17 cellular contexts compared by ENCODE assay signal in genomic region chr12:95545731-95546490, GRCh38. TPM values are rescaled to one million over a fixed set of nuclear protein-coding genes. Genes with fewer than 3 reads are reported as not detected.
DNase-seq lines count a peak whose midpoint lies in the region; ATAC-seq and TF ChIP-seq lines count a peak whose summit lies in the region.
"Had no signal": no experiment of that assay in that cellular context is flagged by ENCODE, and none has a peak within 500 bp of the region (broad histone marks: within the 10 kb centered on the region; RNA-seq: fewer than 3 reads in every experiment).

No MANE protein-coding gene starts in this region.

- TF ChIP-seq CTCF in GM13977 (IDR thresholded peaks at IDR 0.05; ENCODE audit: extremely low read depth, insufficient read depth, missing control alignments): no peak

- no peaks in the 10 kb centered on the region for H3K36me3 ChIP-seq in iPS DF 6.9 (ENCODE audit: control insufficient read depth, insufficient read depth, low read length)
- H3K36me3 ChIP-seq: BLaER1 had no signal

- H3K4me3 ChIP-seq in Jurkat, Clone E6-1 (ENCODE audit: low read length): peak overlapping the region; percentile 85
- H3K4me3 ChIP-seq in iPS DF 6.9 (ENCODE audit: low read length): no peak overlapping the region; the same call in 1 of the 2 replicates
- H3K4me3 ChIP-seq: BLaER1, skin epidermis had no signal

- H3K27me3 ChIP-seq in iPS DF 6.9 (ENCODE audit: control insufficient read depth, insufficient read depth, low read length): no peaks in the 10 kb centered on the region
- H3K27me3 ChIP-seq: BLaER1 had no signal

- in situ Hi-C loops in GM13977 (cut with MboI; ENCODE audit: low pct_unique_long_range_greater_than_20kb, low sequenced_read_pairs, unreplicated experiment): no loop called here

- no peaks in the 10 kb centered on the region for H3K9me3 ChIP-seq in iPS DF 6.9 (ENCODE audit: control insufficient read depth, insufficient read depth, low read length)

- peak; percentile 8 for DNase-seq in DMS53 treated with DMSO at 0.1 percent for 48 hours (lab: John Stamatoyannopoulos, UW; ENCODE audit: unreplicated experiment)
- DNase-seq in Jurkat, Clone E6-1 (ENCODE audit: low read depth, low spot score): no peak
- DNase-seq in NCI-H345 (lab: John Stamatoyannopoulos, UW): peak; percentile 62
- no peak for DNase-seq in iPS DF 6.9 (ENCODE audit: low read depth, low spot score)
- DNase-seq in GF-D8 (lab: John Stamatoyannopoulos, UW): no peak
- no peak for DNase-seq in stimulated activated CD4-positive, alpha-beta T cell treated with anti-CD3 and anti-CD28 coated beads, Interleukin-4, amount 100 ng/mL, for 4 hours
- DNase-seq in GM13977 (ENCODE audit: low spot score): no peak
- DNase-seq: activated naive CD4-positive, alpha-beta T cell treated with anti-CD3 and anti-CD28 coated beads for 36 hours; central memory CD4-positive, alpha-beta T cell; HFFc6; hypothalamus; NCI-H2171 treated with DMSO at 0.1 percent for 48 hours; nucleus accumbens; T-helper 9 cell had no signal

- whole genome bisulfite sequencing in iPS DF 6.9 (ENCODE audit: insufficient coverage, insufficient read length): no CpG with 5 or more reads among the region's 8 CpGs

- peak overlapping the region; percentile 31 for H3K27ac ChIP-seq in iPS DF 6.9 (ENCODE audit: low read length)
- H3K27ac ChIP-seq: BLaER1, skin epidermis had no signal

- 0 out of 2 replicates have a peak, but pooled peaks cover 2% of the 10 kb centered on the region for H3K4me1 ChIP-seq in iPS DF 6.9 (ENCODE audit: control insufficient read depth, insufficient read depth, low read length)
- H3K4me1 ChIP-seq: BLaER1 had no signal

- ATAC-seq in GM21717 (IDR thresholded peaks at IDR 0.05; ENCODE audit: unreplicated experiment): no peak

RNA-seq across cellular contexts. Expression of gene USP44, which starts 5.4 kb away (rescaled TPM):
- polyA plus RNA-seq in Jurkat, Clone E6-1 (2012; ENCODE audit: insufficient read depth, insufficient read length): 45.7 TPM

Comparison
In these comparisons a context has a peak if more than half of its experiments do, and no peak if none do; other contexts are left out.
1. DNase-seq: peak in DMS53 treated with DMSO at 0.1 percent for 48 hours (single experiment) and NCI-H345 (single experiment); none in Jurkat, Clone E6-1 (single experiment), iPS DF 6.9 (single experiment), GF-D8 (single experiment), stimulated activated CD4-positive, alpha-beta T cell treated with anti-CD3 and anti-CD28 coated beads, Interleukin-4, amount 100 ng/mL, for 4 hours (0 of 2) and GM13977 (single experiment).